In the genomic region with DNA sequence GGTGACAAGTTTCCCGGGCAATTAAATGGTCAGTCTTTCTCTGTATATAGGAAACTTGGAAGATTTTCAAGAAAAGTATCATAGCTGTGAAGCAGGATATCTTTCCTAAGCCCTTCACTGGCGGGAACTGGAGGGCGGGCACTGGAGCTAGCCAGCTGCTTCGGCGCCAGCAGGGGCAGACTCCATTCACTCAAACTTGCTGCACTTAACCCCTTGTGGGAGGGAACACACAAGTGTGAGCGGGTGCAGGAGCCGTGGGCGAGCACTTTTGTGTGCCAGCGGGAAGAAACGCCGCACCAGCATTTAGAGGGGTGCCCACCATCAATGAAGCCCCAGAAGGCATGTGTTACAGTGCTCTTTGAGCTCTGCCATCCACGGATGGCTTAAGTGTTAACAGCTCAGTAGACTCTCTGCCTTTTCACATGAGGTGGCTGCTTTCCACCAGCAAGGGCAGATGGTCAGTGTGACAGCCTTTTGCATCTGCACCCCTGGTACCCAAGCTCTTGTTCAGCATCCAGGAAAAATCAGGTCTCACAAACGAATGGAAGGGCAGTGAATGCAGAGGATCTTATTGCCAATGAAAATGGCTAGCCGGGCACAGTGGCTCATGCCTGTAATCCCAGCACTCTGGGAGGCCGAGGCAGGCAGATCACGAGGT, we compare ENCODE assay signal across 1 cellular context.
A peak's percentile ranks its signal among the peaks of the same experiment; 100 is the strongest.
TF ChIP-seq lines count a peak whose summit lies in the region.

No MANE protein-coding gene starts in this region.

TF ChIP-seq in H1, 55 proteins besides CTCF, POLR2A, EP300 and RAD21:
- TF ChIP-seq E2F6 (IDR thresholded peaks at IDR 0.05) = peak; percentile 72
- no peak for TF ChIP-seq SRF (IDR thresholded peaks at IDR 0.05; ENCODE audit: low read depth, low read length)
- no peak for TF ChIP-seq ATF2 (IDR thresholded peaks at IDR 0.05; ENCODE audit: low read length)
TF ChIP-seq in H1: peak in this region for 1.
